Comparison of ENCODE assay signal across 2 cellular contexts in the genomic region with DNA sequence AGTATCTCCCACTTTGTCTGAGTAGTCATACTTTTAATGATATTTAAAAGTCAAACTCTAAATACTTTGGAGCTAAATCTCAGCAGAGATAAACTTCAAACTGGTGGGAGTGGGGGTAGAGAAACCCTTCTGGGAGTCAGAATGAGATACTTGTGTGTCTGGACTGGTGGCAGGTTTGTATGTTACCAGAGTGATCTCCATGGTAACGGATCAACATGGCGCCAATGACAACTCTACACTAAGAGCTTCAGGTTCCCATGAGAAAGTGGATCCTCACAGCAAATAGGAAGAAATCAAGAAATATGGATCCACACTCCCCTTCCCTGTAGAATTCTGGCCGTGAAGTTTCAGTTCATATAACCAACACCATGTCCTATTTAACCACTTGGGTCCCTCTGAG.
TF ChIP-seq lines count a peak whose summit lies in the region.

No MANE protein-coding gene starts in this region.

TF ChIP-seq in IMR-90, 13 proteins besides CTCF, POLR2A, EP300 and RAD21:
- TF ChIP-seq ELK1 (IDR thresholded peaks at IDR 0.05; ENCODE audit: borderline replicate concordance, low read depth, low read length) (no peak), MXI1 (IDR thresholded peaks at IDR 0.05; ENCODE audit: borderline replicate concordance, low read depth, low read length) (no peak), NFE2L2 (IDR thresholded peaks at IDR 0.05; ENCODE audit: low read depth, low read length) (no peak), MAFK (IDR thresholded peaks at IDR 0.05; ENCODE audit: low read depth, low read length) (no peak)

TF ChIP-seq in K562, 482 proteins besides CTCF, POLR2A, EP300 and RAD21 (continued from another document):
- TF ChIP-seq, protein P1, sequence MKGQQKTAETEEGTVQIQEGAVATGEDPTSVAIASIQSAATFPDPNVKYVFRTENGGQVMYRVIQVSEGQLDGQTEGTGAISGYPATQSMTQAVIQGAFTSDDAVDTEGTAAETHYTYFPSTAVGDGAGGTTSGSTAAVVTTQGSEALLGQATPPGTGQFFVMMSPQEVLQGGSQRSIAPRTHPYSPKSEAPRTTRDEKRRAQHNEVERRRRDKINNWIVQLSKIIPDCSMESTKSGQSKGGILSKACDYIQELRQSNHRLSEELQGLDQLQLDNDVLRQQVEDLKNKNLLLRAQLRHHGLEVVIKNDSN (CRISPR knock-in tag; IDR thresholded peaks at IDR 0.05), result no peak
- TF ChIP-seq HDAC6 (IDR thresholded peaks at IDR 0.05; ENCODE audit: low read depth, low read length) (no peak), HMG20B (CRISPR knock-in tag; IDR thresholded peaks at IDR 0.05) (no peak), RB1 (IDR thresholded peaks at IDR 0.05; ENCODE audit: low read depth) (no peak), XRCC3 (IDR thresholded peaks at IDR 0.05) (no peak), RBFOX2 (IDR thresholded peaks at IDR 0.05; ENCODE audit: low read depth, low read length) (no peak), MIER1 (IDR thresholded peaks at IDR 0.05; ENCODE audit: low read depth) (no peak), ZNF23 (CRISPR knock-in tag; IDR thresholded peaks at IDR 0.05) (no peak), MXD1 (CRISPR knock-in tag; IDR thresholded peaks at IDR 0.05; ENCODE audit: borderline replicate concordance, poor library complexity, severe bottlenecking) (no peak), HEY1 (CRISPR knock-in tag; IDR thresholded peaks at IDR 0.05; ENCODE audit: borderline replicate concordance) (no peak), TEAD2 (tag; IDR thresholded peaks at IDR 0.05) (no peak), MBD2 (IDR thresholded peaks at IDR 0.05; ENCODE audit: borderline replicate concordance, low read depth) (no peak), SMARCC2 (IDR thresholded peaks at IDR 0.05; ENCODE audit: low read depth) (no peak), FOXJ2 (tag; IDR thresholded peaks at IDR 0.05) (peak; percentile 66; the same call in 1 of the 2 replicates), ZNF785 (CRISPR knock-in tag; IDR thresholded peaks at IDR 0.05) (no peak), MYNN (IDR thresholded peaks at IDR 0.05) (peak; percentile 54; the same call in 1 of the 2 replicates), MYNN (CRISPR knock-in tag; IDR thresholded peaks at IDR 0.05) (no peak), CHD1 (IDR thresholded peaks at IDR 0.05; ENCODE audit: low read length) (no peak), RFX7 (CRISPR knock-in tag; IDR thresholded peaks at IDR 0.05) (no peak), RFX1 (IDR thresholded peaks at IDR 0.05) (peak; percentile 64), NCOR1 (IDR thresholded peaks at IDR 0.05) (no peak), ZFPM2 (CRISPR knock-in tag; IDR thresholded peaks at IDR 0.05) (no peak), ZNF584 (CRISPR knock-in tag; IDR thresholded peaks at IDR 0.05; ENCODE audit: low read depth) (no peak)
- TF ChIP-seq, protein P2, sequence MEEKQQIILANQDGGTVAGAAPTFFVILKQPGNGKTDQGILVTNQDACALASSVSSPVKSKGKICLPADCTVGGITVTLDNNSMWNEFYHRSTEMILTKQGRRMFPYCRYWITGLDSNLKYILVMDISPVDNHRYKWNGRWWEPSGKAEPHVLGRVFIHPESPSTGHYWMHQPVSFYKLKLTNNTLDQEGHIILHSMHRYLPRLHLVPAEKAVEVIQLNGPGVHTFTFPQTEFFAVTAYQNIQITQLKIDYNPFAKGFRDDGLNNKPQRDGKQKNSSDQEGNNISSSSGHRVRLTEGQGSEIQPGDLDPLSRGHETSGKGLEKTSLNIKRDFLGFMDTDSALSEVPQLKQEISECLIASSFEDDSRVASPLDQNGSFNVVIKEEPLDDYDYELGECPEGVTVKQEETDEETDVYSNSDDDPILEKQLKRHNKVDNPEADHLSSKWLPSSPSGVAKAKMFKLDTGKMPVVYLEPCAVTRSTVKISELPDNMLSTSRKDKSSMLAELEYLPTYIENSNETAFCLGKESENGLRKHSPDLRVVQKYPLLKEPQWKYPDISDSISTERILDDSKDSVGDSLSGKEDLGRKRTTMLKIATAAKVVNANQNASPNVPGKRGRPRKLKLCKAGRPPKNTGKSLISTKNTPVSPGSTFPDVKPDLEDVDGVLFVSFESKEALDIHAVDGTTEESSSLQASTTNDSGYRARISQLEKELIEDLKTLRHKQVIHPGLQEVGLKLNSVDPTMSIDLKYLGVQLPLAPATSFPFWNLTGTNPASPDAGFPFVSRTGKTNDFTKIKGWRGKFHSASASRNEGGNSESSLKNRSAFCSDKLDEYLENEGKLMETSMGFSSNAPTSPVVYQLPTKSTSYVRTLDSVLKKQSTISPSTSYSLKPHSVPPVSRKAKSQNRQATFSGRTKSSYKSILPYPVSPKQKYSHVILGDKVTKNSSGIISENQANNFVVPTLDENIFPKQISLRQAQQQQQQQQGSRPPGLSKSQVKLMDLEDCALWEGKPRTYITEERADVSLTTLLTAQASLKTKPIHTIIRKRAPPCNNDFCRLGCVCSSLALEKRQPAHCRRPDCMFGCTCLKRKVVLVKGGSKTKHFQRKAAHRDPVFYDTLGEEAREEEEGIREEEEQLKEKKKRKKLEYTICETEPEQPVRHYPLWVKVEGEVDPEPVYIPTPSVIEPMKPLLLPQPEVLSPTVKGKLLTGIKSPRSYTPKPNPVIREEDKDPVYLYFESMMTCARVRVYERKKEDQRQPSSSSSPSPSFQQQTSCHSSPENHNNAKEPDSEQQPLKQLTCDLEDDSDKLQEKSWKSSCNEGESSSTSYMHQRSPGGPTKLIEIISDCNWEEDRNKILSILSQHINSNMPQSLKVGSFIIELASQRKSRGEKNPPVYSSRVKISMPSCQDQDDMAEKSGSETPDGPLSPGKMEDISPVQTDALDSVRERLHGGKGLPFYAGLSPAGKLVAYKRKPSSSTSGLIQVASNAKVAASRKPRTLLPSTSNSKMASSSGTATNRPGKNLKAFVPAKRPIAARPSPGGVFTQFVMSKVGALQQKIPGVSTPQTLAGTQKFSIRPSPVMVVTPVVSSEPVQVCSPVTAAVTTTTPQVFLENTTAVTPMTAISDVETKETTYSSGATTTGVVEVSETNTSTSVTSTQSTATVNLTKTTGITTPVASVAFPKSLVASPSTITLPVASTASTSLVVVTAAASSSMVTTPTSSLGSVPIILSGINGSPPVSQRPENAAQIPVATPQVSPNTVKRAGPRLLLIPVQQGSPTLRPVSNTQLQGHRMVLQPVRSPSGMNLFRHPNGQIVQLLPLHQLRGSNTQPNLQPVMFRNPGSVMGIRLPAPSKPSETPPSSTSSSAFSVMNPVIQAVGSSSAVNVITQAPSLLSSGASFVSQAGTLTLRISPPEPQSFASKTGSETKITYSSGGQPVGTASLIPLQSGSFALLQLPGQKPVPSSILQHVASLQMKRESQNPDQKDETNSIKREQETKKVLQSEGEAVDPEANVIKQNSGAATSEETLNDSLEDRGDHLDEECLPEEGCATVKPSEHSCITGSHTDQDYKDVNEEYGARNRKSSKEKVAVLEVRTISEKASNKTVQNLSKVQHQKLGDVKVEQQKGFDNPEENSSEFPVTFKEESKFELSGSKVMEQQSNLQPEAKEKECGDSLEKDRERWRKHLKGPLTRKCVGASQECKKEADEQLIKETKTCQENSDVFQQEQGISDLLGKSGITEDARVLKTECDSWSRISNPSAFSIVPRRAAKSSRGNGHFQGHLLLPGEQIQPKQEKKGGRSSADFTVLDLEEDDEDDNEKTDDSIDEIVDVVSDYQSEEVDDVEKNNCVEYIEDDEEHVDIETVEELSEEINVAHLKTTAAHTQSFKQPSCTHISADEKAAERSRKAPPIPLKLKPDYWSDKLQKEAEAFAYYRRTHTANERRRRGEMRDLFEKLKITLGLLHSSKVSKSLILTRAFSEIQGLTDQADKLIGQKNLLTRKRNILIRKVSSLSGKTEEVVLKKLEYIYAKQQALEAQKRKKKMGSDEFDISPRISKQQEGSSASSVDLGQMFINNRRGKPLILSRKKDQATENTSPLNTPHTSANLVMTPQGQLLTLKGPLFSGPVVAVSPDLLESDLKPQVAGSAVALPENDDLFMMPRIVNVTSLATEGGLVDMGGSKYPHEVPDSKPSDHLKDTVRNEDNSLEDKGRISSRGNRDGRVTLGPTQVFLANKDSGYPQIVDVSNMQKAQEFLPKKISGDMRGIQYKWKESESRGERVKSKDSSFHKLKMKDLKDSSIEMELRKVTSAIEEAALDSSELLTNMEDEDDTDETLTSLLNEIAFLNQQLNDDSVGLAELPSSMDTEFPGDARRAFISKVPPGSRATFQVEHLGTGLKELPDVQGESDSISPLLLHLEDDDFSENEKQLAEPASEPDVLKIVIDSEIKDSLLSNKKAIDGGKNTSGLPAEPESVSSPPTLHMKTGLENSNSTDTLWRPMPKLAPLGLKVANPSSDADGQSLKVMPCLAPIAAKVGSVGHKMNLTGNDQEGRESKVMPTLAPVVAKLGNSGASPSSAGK (IDR thresholded peaks at IDR 0.05), result no peak
